In genomic region chr1:100400332-100400933, GRCh38 we compare ENCODE assay signal across 1 cellular context.
A peak's percentile ranks its signal among the peaks of the same experiment; 100 is the strongest.
TF ChIP-seq lines count a peak whose summit lies in the region.

No MANE protein-coding gene starts in this region.

TF ChIP-seq in K562, 482 proteins besides CTCF, POLR2A, EP300 and RAD21 (continued from another document):
- TF ChIP-seq HOXB6 (CRISPR knock-in tag; IDR thresholded peaks at IDR 0.05; ENCODE audit: borderline replicate concordance) (no peak), EWSR1 (IDR thresholded peaks at IDR 0.05; ENCODE audit: borderline replicate concordance, low read depth, partially characterized antibody) (no peak), HNRNPLL (IDR thresholded peaks at IDR 0.05; ENCODE audit: low read depth, low read length, poor library complexity, severe bottlenecking) (no peak), ZNF79 (CRISPR knock-in tag; IDR thresholded peaks at IDR 0.05; ENCODE audit: low read depth) (0 out of 2 replicates have a peak, but pooled peaks have one; percentile 17), EHMT2 (IDR thresholded peaks at IDR 0.05) (no peak), ATF6 (CRISPR knock-in tag; IDR thresholded peaks at IDR 0.05) (no peak), PYGO2 (tag; IDR thresholded peaks at IDR 0.05) (no peak), PTRF (tag; IDR thresholded peaks at IDR 0.05) (no peak), ZNF232 (CRISPR knock-in tag; IDR thresholded peaks at IDR 0.05) (no peak), MYBL2 (IDR thresholded peaks at IDR 0.05; ENCODE audit: low read depth) (no peak), MYBL2 (CRISPR knock-in tag; IDR thresholded peaks at IDR 0.05; ENCODE audit: borderline replicate concordance) (no peak), HDAC2 (IDR thresholded peaks at IDR 0.05) (no peak), CREM (IDR thresholded peaks at IDR 0.05; ENCODE audit: low read depth) (no peak), KLF6 (CRISPR knock-in tag; IDR thresholded peaks at IDR 0.05; ENCODE audit: borderline replicate concordance) (0 out of 2 replicates have a peak, but pooled peaks have one; percentile 22), HNRNPL (IDR thresholded peaks at IDR 0.05; ENCODE audit: low read depth, low read length) (no peak), RERE (CRISPR knock-in tag; IDR thresholded peaks at IDR 0.05; ENCODE audit: borderline replicate concordance) (no peak), BCL6 (CRISPR knock-in tag; IDR thresholded peaks at IDR 0.05) (no peak), SMC3 (conservative IDR thresholded peaks at IDR 0.05; ENCODE audit: insufficient read depth, low read depth, low read length) (no peak), ZHX1 (conservative IDR thresholded peaks at IDR 0.05; ENCODE audit: low read length) (no peak), ZNF134 (CRISPR knock-in tag; conservative IDR thresholded peaks at IDR 0.05) (no peak), POLR2AphosphoS5 (IDR thresholded peaks at IDR 0.05; ENCODE audit: control insufficient read depth, insufficient read depth, low read depth, low read length) (no peak), RBM14 (IDR thresholded peaks at IDR 0.05; ENCODE audit: borderline replicate concordance, insufficient read depth, low read depth, low read length) (no peak), MYC (IDR thresholded peaks at IDR 0.05; ENCODE audit: low read depth, low read length) (peak; percentile 85), MYC (CRISPR knock-in tag; IDR thresholded peaks at IDR 0.05; ENCODE audit: borderline replicate concordance, low read depth) (no peak), MAZ (CRISPR knock-in tag; conservative IDR thresholded peaks at IDR 0.05 in 1 of 2, IDR thresholded peaks at IDR 0.05 in 1 of 2) (0 out of 4 replicates have a peak, but pooled peaks of 1 of the 2 experiments have one; percentile 15), RCOR1 (IDR thresholded peaks at IDR 0.05; ENCODE audit: borderline replicate concordance in 1 of 2, low read depth in 2 of 2, low read length in 2 of 2) (no peak), HCFC1 (IDR thresholded peaks at IDR 0.05; ENCODE audit: low read depth, low read length) (no peak)
